Comparison of ENCODE assay signal across 10 cellular contexts in genomic region chr11:112302226-112302868, GRCh38. TPM values are rescaled to one million over a fixed set of nuclear protein-coding genes. Genes with fewer than 3 reads are reported as not detected.
DNase-seq lines count a peak whose midpoint lies in the region; ATAC-seq and TF ChIP-seq lines count a peak whose summit lies in the region.
"Had no signal": no experiment of that assay in that cellular context is flagged by ENCODE, and none has a peak within 500 bp of the region (broad histone marks: within the 10 kb centered on the region; RNA-seq: fewer than 3 reads in every experiment).

No MANE protein-coding gene starts in this region.

- H3K9ac ChIP-seq in MM.1S (ENCODE audit: low read length), result no peak overlapping the region

- H3K4me3 ChIP-seq in MM.1S (ENCODE audit: low read length), result no peak overlapping the region

- H3K27me3 Mint-ChIP-seq in brain, result peaks cover 12% of the 10 kb centered on the region
- H3K27me3 Mint-ChIP-seq: stimulated activated naive CD8-positive, alpha-beta T cell treated with anti-CD3 and anti-CD28 coated beads, Interleukin-15, amount 100 ng/mL, for 72 hours had no signal

- peak overlapping the region; percentile 18; the same call in 1 of the 2 replicates for H3K4me2 ChIP-seq in MM.1S (ENCODE audit: low read depth, low read length)

- no peaks in the 10 kb centered on the region for H4K20me1 ChIP-seq in MM.1S (ENCODE audit: insufficient read depth, low read length)

- H3K27ac ChIP-seq in MM.1S (ENCODE audit: low read length), result no peak overlapping the region

- no peaks in the 10 kb centered on the region for H3K36me3 Mint-ChIP-seq in brain

- no peaks in the 10 kb centered on the region for H3K9me3 ChIP-seq in MM.1S (replicated peaks; ENCODE audit: insufficient read depth, low read length)

- peak; percentile 61 for DNase-seq in EH (ENCODE audit: low read depth)
- DNase-seq in MM.1S, result no peak
- DNase-seq in midbrain (lab: John Stamatoyannopoulos, UW), result peak; percentile 28
- DNase-seq in NCI-H526 (lab: John Stamatoyannopoulos, UW), result no peak
- DNase-seq in NCI-H2107 treated with DMSO at 0.1 percent for 48 hours (lab: John Stamatoyannopoulos, UW; ENCODE audit: unreplicated experiment), result no peak
- DNase-seq in NCI-H2171 treated with DMSO at 0.1 percent for 48 hours (lab: John Stamatoyannopoulos, UW), result no peak
- DNase-seq: cerebellar nuclear complex; stimulated activated naive CD8-positive, alpha-beta T cell treated with anti-CD3 and anti-CD28 coated beads, Interleukin-15, amount 100 ng/mL, for 72 hours had no signal

- peak overlapping the region in 3 of 5 experiments; percentile 32 to 68 (median 43) for H3K27ac Mint-ChIP-seq in brain

- H3K9me3 Mint-ChIP-seq in brain, result no peaks in the 10 kb centered on the region
- H3K9me3 Mint-ChIP-seq: stimulated activated naive CD8-positive, alpha-beta T cell treated with anti-CD3 and anti-CD28 coated beads, Interleukin-15, amount 100 ng/mL, for 72 hours had no signal

- H3K9me2 ChIP-seq in MM.1S (replicated peaks; ENCODE audit: insufficient read depth, low read length), result no peaks in the 10 kb centered on the region

- no peaks in the 10 kb centered on the region for H3K4me1 ChIP-seq in MM.1S (ENCODE audit: low read length)

- H3K79me2 ChIP-seq in MM.1S (ENCODE audit: low read length), result no peaks in the 10 kb centered on the region

- no peak for ATAC-seq in HG03520 (IDR thresholded peaks at IDR 0.05; ENCODE audit: unreplicated experiment)
- ATAC-seq: stimulated activated naive CD8-positive, alpha-beta T cell treated with anti-CD3 and anti-CD28 coated beads, Interleukin-15, amount 100 ng/mL, for 72 hours had no signal

- H3K27me3 ChIP-seq in MM.1S (replicated peaks; ENCODE audit: insufficient read depth, low read length), result no peaks in the 10 kb centered on the region

- H3K36me3 ChIP-seq in MM.1S (replicated peaks; ENCODE audit: insufficient read depth, low read length), result no peaks in the 10 kb centered on the region

- peaks cover 53% of the 10 kb centered on the region for H3K4me1 Mint-ChIP-seq in brain

- TF ChIP-seq CTCF in MM.1S (IDR thresholded peaks at IDR 0.05; ENCODE audit: low read length), result no peak
- no peak for TF ChIP-seq CTCF in brain (conservative IDR thresholded peaks at IDR 0.05)

- H3K4me3 Mint-ChIP-seq in brain, result no peak overlapping the region
- H3K4me3 Mint-ChIP-seq: stimulated activated naive CD8-positive, alpha-beta T cell treated with anti-CD3 and anti-CD28 coated beads, Interleukin-15, amount 100 ng/mL, for 72 hours had no signal

- peak overlapping the region; percentile 30; the same call in 1 of the 2 replicates for H2AFZ ChIP-seq in MM.1S (ENCODE audit: low read length)

- no peaks in the 10 kb centered on the region for H3F3A ChIP-seq in MM.1S (ENCODE audit: insufficient read depth, low read length)

RNA-seq across cellular contexts. Expression of gene PLET1, which starts 41.7 kb away (rescaled TPM):
- not detected for polyA plus RNA-seq in brain (ENCODE audit: insufficient read depth, low read depth, low replicate concordance)

Comparison
In these comparisons a context has a peak if more than half of its experiments do, and no peak if none do; other contexts are left out.
1. DNase-seq: peak in EH (single experiment) and midbrain (single experiment); none in MM.1S (single experiment), NCI-H526 (0 of 2), NCI-H2107 treated with DMSO at 0.1 percent for 48 hours (single experiment) and NCI-H2171 treated with DMSO at 0.1 percent for 48 hours (single experiment).